ENCODE assay signal across 29 cellular contexts in genomic region chr6:44092312-44092884, GRCh38.
"Had no signal": no experiment of that assay in that cellular context is flagged by ENCODE, and none has a peak within 500 bp of the region (broad histone marks: within the 10 kb centered on the region; RNA-seq: fewer than 3 reads in every experiment).

No MANE protein-coding gene starts in this region.

- H3K27me3 Mint-ChIP-seq: natural killer cell treated with Interleukin-12 subunit alpha and Interleukin-12 subunit beta and Interleukin-15 and Interleukin-18, amount 100 ng/mL, for 72 hours; progenitor cell of endocrine pancreas; stimulated activated naive B cell treated with anti-CD40 and anti-IgM and Interleukin-4, amounts not matched to agents 10 μg/mL and 1 μg/mL and 100 μg/mL, for 72 hours; stimulated activated naive CD8-positive, alpha-beta T cell treated with anti-CD3 and anti-CD28 coated beads, Interleukin-15, Interleukin-2, amounts not matched to agents 100 ng/mL and 50 ng/mL, for 24 hours had no signal

- H3K36me3 Mint-ChIP-seq: natural killer cell treated with Interleukin-12 subunit alpha and Interleukin-12 subunit beta and Interleukin-15 and Interleukin-18, amount 100 ng/mL, for 72 hours had no signal

- FAIRE-seq: small intestine, urothelium cell line had no signal

- H3K9me3 Mint-ChIP-seq: natural killer cell treated with Interleukin-12 subunit alpha and Interleukin-12 subunit beta and Interleukin-15 and Interleukin-18, amount 100 ng/mL, for 72 hours; nephron progenitor cell; neural crest cell; stimulated activated effector memory CD8-positive, alpha-beta T cell treated with anti-CD3 and anti-CD28 coated beads, Interleukin-12 subunit alpha, Interleukin-12 subunit beta, amount 100 ng/mL, for 72 hours; stimulated activated naive B cell treated with anti-CD40 and anti-IgM and Interleukin-4, amounts not matched to agents 10 μg/mL and 1 μg/mL and 100 μg/mL, for 72 hours; stimulated activated naive CD8-positive, alpha-beta T cell treated with anti-CD3 and anti-CD28 coated beads, Interleukin-15, Interleukin-2, amounts not matched to agents 100 ng/mL and 50 ng/mL, for 24 hours had no signal

- H3K4me1 ChIP-seq: parathyroid adenoma, sigmoid colon, vagina had no signal

- H3K27ac Mint-ChIP-seq: natural killer cell treated with Interleukin-12 subunit alpha and Interleukin-12 subunit beta and Interleukin-15 and Interleukin-18, amount 100 ng/mL, for 72 hours; progenitor cell of endocrine pancreas; stimulated activated effector memory CD8-positive, alpha-beta T cell treated with anti-CD3 and anti-CD28 coated beads, Interleukin-12 subunit alpha, Interleukin-12 subunit beta, amount 100 ng/mL, for 72 hours; stimulated activated naive B cell treated with anti-CD40 and anti-IgM and Interleukin-4, amounts not matched to agents 10 μg/mL and 1 μg/mL and 100 μg/mL, for 72 hours; stimulated activated naive CD8-positive, alpha-beta T cell treated with anti-CD3 and anti-CD28 coated beads, Interleukin-15, Interleukin-2, amounts not matched to agents 100 ng/mL and 50 ng/mL, for 24 hours had no signal

- H3K27ac ChIP-seq: neutrophil, ovary, parathyroid adenoma, psoas muscle, sigmoid colon, stomach, thoracic aorta, thyroid gland, tibial nerve, upper lobe of left lung, vagina had no signal

- H3K4me1 Mint-ChIP-seq: nephron progenitor cell, neural crest cell had no signal

- H3K4me3 ChIP-seq: ovary, psoas muscle, right lobe of liver, sigmoid colon, stomach, thoracic aorta, thyroid gland, tibial nerve, upper lobe of left lung, vagina had no signal

- H3K27me3 ChIP-seq: neutrophil, ovary, right lobe of liver, sigmoid colon, stomach, thyroid gland, tibial nerve, upper lobe of left lung, vagina had no signal

- H3K9ac ChIP-seq: parathyroid adenoma had no signal

- H3K4me3 Mint-ChIP-seq: natural killer cell treated with Interleukin-12 subunit alpha and Interleukin-12 subunit beta and Interleukin-15 and Interleukin-18, amount 100 ng/mL, for 72 hours; nephron progenitor cell; neural crest cell; stimulated activated effector memory CD8-positive, alpha-beta T cell treated with anti-CD3 and anti-CD28 coated beads, Interleukin-12 subunit alpha, Interleukin-12 subunit beta, amount 100 ng/mL, for 72 hours; stimulated activated naive B cell treated with anti-CD40 and anti-IgM and Interleukin-4, amounts not matched to agents 10 μg/mL and 1 μg/mL and 100 μg/mL, for 72 hours; stimulated activated naive CD8-positive, alpha-beta T cell treated with anti-CD3 and anti-CD28 coated beads, Interleukin-15, Interleukin-2, amounts not matched to agents 100 ng/mL and 50 ng/mL, for 24 hours had no signal

- H3K36me3 ChIP-seq: neutrophil, ovary, right lobe of liver, thyroid gland, vagina had no signal

- H2AFZ ChIP-seq: parathyroid adenoma had no signal

- H3K9me3 ChIP-seq: neutrophil, ovary, psoas muscle, right lobe of liver, sigmoid colon, stomach, thoracic aorta, thyroid gland, tibial nerve, upper lobe of left lung, vagina had no signal

- ATAC-seq: natural killer cell treated with Interleukin-12 subunit alpha and Interleukin-12 subunit beta and Interleukin-15 and Interleukin-18, amount 100 ng/mL, for 72 hours; psoas muscle; right cardiac atrium; stimulated activated effector memory CD8-positive, alpha-beta T cell treated with anti-CD3 and anti-CD28 coated beads, Interleukin-12 subunit alpha, Interleukin-12 subunit beta, amount 100 ng/mL, for 72 hours; stimulated activated naive B cell treated with anti-CD40 and anti-IgM and Interleukin-4, amounts not matched to agents 10 μg/mL and 1 μg/mL and 100 μg/mL, for 72 hours had no signal

- DNase-seq: nephron progenitor cell; nucleus accumbens; ovary; psoas muscle; right cardiac atrium; right lobe of liver; sigmoid colon; small intestine; stimulated activated CD4-positive, alpha-beta T cell treated with anti-CD3 and anti-CD28 coated beads, Interleukin-15, amount 100 ng/mL, for 24 hours; stimulated activated CD4-positive, alpha-beta T cell treated with anti-CD3 and anti-CD28 coated beads, Interleukin-2, amount 100 ng/mL, for 24 hours; stimulated activated CD4-positive, alpha-beta T cell treated with anti-CD3 and anti-CD28 coated beads, Interleukin-2, amount 100 ng/mL, for 48 hours; stimulated activated CD4-positive, alpha-beta T cell treated with anti-CD3 and anti-CD28 coated beads, Interleukin-4, amount 100 ng/mL, for 24 hours; stimulated activated naive B cell treated with anti-CD40 and anti-IgM and Interleukin-4, amounts not matched to agents 10 μg/mL and 1 μg/mL and 100 μg/mL, for 72 hours; stimulated activated naive CD4-positive, alpha-beta T cell treated with Interleukin-2 at 50 U/mL for 16 hours; stomach; thyroid gland; trophoblast cell; upper lobe of left lung had no signal
